Comparison of ENCODE assay signal across 1 cellular context in genomic region chr3:42097166-42097946, GRCh38.
TF ChIP-seq lines count a peak whose summit lies in the region.

No MANE protein-coding gene starts in this region.

TF ChIP-seq in HepG2, 621 proteins besides CTCF, POLR2A, EP300 and RAD21 (continued from another document):
- TF ChIP-seq HNF1A (IDR thresholded peaks at IDR 0.05; ENCODE audit: low read depth) (no peak), HNF1A (CRISPR knock-in tag; IDR thresholded peaks at IDR 0.05; ENCODE audit: borderline replicate concordance) (no peak), ZNF230 (CRISPR knock-in tag; IDR thresholded peaks at IDR 0.05) (no peak), ZNF143 (CRISPR knock-in tag; IDR thresholded peaks at IDR 0.05) (no peak), ZNF546 (CRISPR knock-in tag; conservative IDR thresholded peaks at IDR 0.05) (no peak), GZF1 (CRISPR knock-in tag; IDR thresholded peaks at IDR 0.05) (no peak)
TF ChIP-seq in HepG2: peak in this region for 0.
